ENCODE assay signal across 8 cellular contexts in genomic region chr3:16378920-16379319, GRCh38.
DNase-seq lines count a peak whose midpoint lies in the region; ATAC-seq and TF ChIP-seq lines count a peak whose summit lies in the region.

No MANE protein-coding gene starts in this region.

- peaks cover 77 to 96% (median 86%) of the 10 kb centered on the region in 3 donors for H3K4me1 Mint-ChIP-seq in CD8-positive, alpha-beta memory T cell

- no peak for DNase-seq in CD8-positive, alpha-beta memory T cell
- DNase-seq in brain microvascular endothelial cell, result peak; percentile 58
- DNase-seq in NCI-H526 treated with DMSO at 0.1 percent for 48 hours (lab: John Stamatoyannopoulos, UW), result no peak
- DNase-seq in NCI-H2227 treated with DMSO at 0.1 percent for 48 hours (lab: John Stamatoyannopoulos, UW), result no peak
- no peak for DNase-seq in NCI-H1436 treated with DMSO at 0.1 percent for 48 hours (lab: John Stamatoyannopoulos, UW)
- DNase-seq in NCI-H2227 (lab: John Stamatoyannopoulos, UW; ENCODE audit: unreplicated experiment), result no peak

- H3K9me3 Mint-ChIP-seq in CD8-positive, alpha-beta memory T cell, result no peaks in the 10 kb centered on the region

- H3K27me3 ChIP-seq in CD8-positive, alpha-beta memory T cell (ENCODE audit: insufficient read depth, low read length, poor library complexity, severe bottlenecking), result no peaks in the 10 kb centered on the region
- no peaks in the 10 kb centered on the region for H3K27me3 ChIP-seq in brain microvascular endothelial cell (replicated peaks)

- H3K36me3 ChIP-seq in CD8-positive, alpha-beta memory T cell (ENCODE audit: insufficient read depth, low read length), result no peaks in the 10 kb centered on the region
- H3K36me3 ChIP-seq in brain microvascular endothelial cell (replicated peaks), result peaks cover 20% of the 10 kb centered on the region

- no peak overlapping the region for H3K4me3 ChIP-seq in CD8-positive, alpha-beta memory T cell (ENCODE audit: low read length)
- no peak overlapping the region for H3K4me3 ChIP-seq in brain microvascular endothelial cell (ENCODE audit: low read depth, low read length)

- TF ChIP-seq CTCF in brain microvascular endothelial cell (IDR thresholded peaks at IDR 0.05; ENCODE audit: low read depth, low read length, missing control alignments), result no peak

- ATAC-seq in GM19395 (IDR thresholded peaks at IDR 0.05; ENCODE audit: unreplicated experiment) (peak; percentile 58), HG03159 (IDR thresholded peaks at IDR 0.05; ENCODE audit: unreplicated experiment) (peak; percentile 53)

- H3K27ac ChIP-seq in CD8-positive, alpha-beta memory T cell (ENCODE audit: low read depth, low read length), result no peak overlapping the region
- no peak overlapping the region for H3K27ac ChIP-seq in brain microvascular endothelial cell

- H3K36me3 Mint-ChIP-seq in CD8-positive, alpha-beta memory T cell, result peaks cover 0 to 56% (median 22%) of the 10 kb centered on the region in 3 donors

- H3K27ac Mint-ChIP-seq in CD8-positive, alpha-beta memory T cell, result peak overlapping the region in 7 of 8 donors; percentile 64 to 89 (median 87)

- POLR2A ChIA-PET in CD8-positive, alpha-beta memory T cell (lab: Charles Lee), result interaction anchor here (0.5 kb wide), 1 partner anchor 96 kb away, joined by 3 read pairs; no protein-coding TSS in a partner anchor

- H3K4me1 ChIP-seq in CD8-positive, alpha-beta memory T cell (ENCODE audit: insufficient read depth, low read length), result peaks cover 56% of the 10 kb centered on the region

- no peaks in the 10 kb centered on the region for H3K9me3 ChIP-seq in CD8-positive, alpha-beta memory T cell (ENCODE audit: low read length)

- CTCF ChIA-PET in CD8-positive, alpha-beta memory T cell (lab: Charles Lee), result interaction anchor here (0.5 kb wide), 1 partner anchor 111 kb away, joined by 3 read pairs; no protein-coding TSS in a partner anchor

- H3K27me3 Mint-ChIP-seq in CD8-positive, alpha-beta memory T cell, result no peaks in the 10 kb centered on the region

- peak overlapping the region in 5 of 7 donors; percentile 45 to 67 (median 57) for H3K4me3 Mint-ChIP-seq in CD8-positive, alpha-beta memory T cell

- in situ Hi-C loops in brain microvascular endothelial cell (cut with HindIII; ENCODE audit: low pct_ligation_motif_present, low sequenced_read_pairs), result no loop called here
